9 cellular contexts compared by ENCODE assay signal in the genomic region with DNA sequence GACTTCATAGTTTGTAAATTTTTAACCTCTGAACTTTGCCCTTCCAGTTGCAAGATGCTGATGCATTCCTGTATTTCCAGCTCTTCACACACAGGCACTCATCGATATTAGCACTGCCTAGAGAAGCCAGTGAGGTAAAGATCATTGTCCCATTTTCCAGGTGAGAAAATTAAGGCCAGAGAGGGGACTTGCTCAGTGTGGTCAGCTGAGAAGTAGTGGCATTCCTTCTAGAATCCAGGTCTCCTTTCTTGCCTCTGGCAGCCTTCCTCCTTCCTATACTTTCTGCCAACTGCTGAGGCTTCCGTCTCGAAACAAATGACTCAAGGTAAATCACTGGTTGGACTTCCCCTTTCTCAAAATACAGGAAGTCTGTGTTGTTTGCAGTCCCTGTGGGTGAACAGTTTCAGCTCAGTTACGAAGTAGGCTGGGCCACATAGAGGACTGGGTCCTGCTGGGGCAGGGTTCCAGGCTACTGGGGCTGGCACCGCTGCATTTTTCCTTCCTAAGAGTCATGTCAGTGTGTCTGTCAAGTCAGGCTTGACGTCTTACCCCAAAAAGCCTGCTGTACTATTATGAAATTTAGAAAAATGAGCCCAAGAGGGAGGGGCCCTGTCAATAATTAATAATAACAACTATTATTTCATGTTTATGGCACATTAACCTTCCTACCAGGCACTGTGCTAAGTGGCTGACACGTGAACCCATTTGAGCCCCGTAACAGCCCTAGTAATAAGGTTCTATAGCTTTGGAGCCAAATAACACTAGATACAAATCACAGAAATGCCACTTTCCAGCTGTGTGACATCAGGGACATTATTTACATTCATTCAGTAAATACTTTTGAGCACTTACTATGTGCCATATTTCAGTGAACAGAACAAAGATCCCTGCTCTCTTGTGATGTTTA. TPM values are rescaled to one million over a fixed set of nuclear protein-coding genes. Genes with fewer than 3 reads are reported as not detected.
DNase-seq lines count a peak whose midpoint lies in the region; ATAC-seq and TF ChIP-seq lines count a peak whose summit lies in the region.
"Had no signal": no experiment of that assay in that cellular context is flagged by ENCODE, and none has a peak within 500 bp of the region (broad histone marks: within the 10 kb centered on the region; RNA-seq: fewer than 3 reads in every experiment).

No MANE protein-coding gene starts in this region.

- H3K27me3 ChIP-seq in KMS-11 (ENCODE audit: insufficient read depth, low read depth) (no peaks in the 10 kb centered on the region), suprapubic skin (no peaks in the 10 kb centered on the region)
- H3K27me3 ChIP-seq: cardiac muscle cell had no signal

- no peaks in the 10 kb centered on the region for H3K9me3 ChIP-seq in suprapubic skin

- H3K4me3 ChIP-seq in KMS-11 (IDR thresholded peaks at IDR 0.05; ENCODE audit: insufficient read depth, low read depth, low read length) = peak overlapping the region; percentile 59
- H3K4me3 ChIP-seq in suprapubic skin = no peak overlapping the region
- H3K4me3 ChIP-seq: cardiac muscle cell had no signal

- no peak for TF ChIP-seq EP300 in suprapubic skin (IDR thresholded peaks at IDR 0.05)

- H3K4me1 ChIP-seq in KMS-11 (ENCODE audit: low read depth, poor library complexity, severe bottlenecking) (peaks cover 74% of the 10 kb centered on the region), suprapubic skin (peaks cover 19% of the 10 kb centered on the region)

- H2AFZ ChIP-seq in KMS-11 (ENCODE audit: low read depth) = peak overlapping the region; percentile 35; the same call in 1 of the 2 replicates

- WGBS in suprapubic skin = 18% methylated on average over 8 of the region's 8 CpGs

- H4K20me1 ChIP-seq in KMS-11 (ENCODE audit: insufficient read depth) = no peaks in the 10 kb centered on the region

- no peaks in the 10 kb centered on the region for H3K36me3 Mint-ChIP-seq in dendritic cell treated with granulocyte-macrophage colony-stimulating factor and Interleukin-4, amounts not matched to agents 40 ng/mL and 50 ng/mL, for 4 days (ENCODE audit: low read depth)

- no peaks in the 10 kb centered on the region for H3K9me3 Mint-ChIP-seq in dendritic cell treated with granulocyte-macrophage colony-stimulating factor and Interleukin-4, amounts not matched to agents 40 ng/mL and 50 ng/mL, for 4 days

- TF ChIP-seq CTCF in KMS-11 (conservative IDR thresholded peaks at IDR 0.05; ENCODE audit: low read depth, low read length) (no peak), suprapubic skin (IDR thresholded peaks at IDR 0.05) (no peak)

- no peaks in the 10 kb centered on the region for H3K36me3 ChIP-seq in KMS-11 (ENCODE audit: insufficient read depth)
- H3K36me3 ChIP-seq in suprapubic skin = no peaks in the 10 kb centered on the region
- H3K36me3 ChIP-seq: cardiac muscle cell had no signal

- peak; percentile 92 for ATAC-seq in GM21619 (IDR thresholded peaks at IDR 0.05; ENCODE audit: unreplicated experiment)
- ATAC-seq in activated CD4-positive, CD25-positive, alpha-beta regulatory T cell treated with anti-CD3 and anti-CD28 coated beads, Interleukin-2, amount 50 U/mL, for 24 hours = peak; percentile 98

- DNase-seq in ELR (ENCODE audit: low read depth) (peak; percentile 95), myocyte (ENCODE audit: low read depth) (peak; percentile 37), suprapubic skin (ENCODE audit: low spot score in 2 of 2) (no peak), NCI-H446 treated with DMSO at 0.1 percent for 48 hours (lab: John Stamatoyannopoulos, UW) (no peak)

- peak in 1 of 2 donors; percentile 38 for TF ChIP-seq POLR2A in suprapubic skin (IDR thresholded peaks at IDR 0.05)

- H3K4me2 ChIP-seq in KMS-11 = peak overlapping the region; percentile 76

- peak overlapping the region; percentile 56 for H3K9ac ChIP-seq in KMS-11

- H3K27ac ChIP-seq in KMS-11 (peak overlapping the region; percentile 88), suprapubic skin (peak overlapping the region; percentile 75)
- H3K27ac ChIP-seq: cardiac muscle cell had no signal

- peak overlapping the region; percentile 99 for H3K27ac Mint-ChIP-seq in dendritic cell treated with granulocyte-macrophage colony-stimulating factor and Interleukin-4, amounts not matched to agents 40 ng/mL and 50 ng/mL, for 4 days

- H3K79me2 ChIP-seq in KMS-11 (ENCODE audit: insufficient read depth, low read depth) = no peaks in the 10 kb centered on the region

- H3K4me3 Mint-ChIP-seq in dendritic cell treated with granulocyte-macrophage colony-stimulating factor and Interleukin-4, amounts not matched to agents 40 ng/mL and 50 ng/mL, for 4 days = peak overlapping the region; percentile 41

- peaks cover 93% of the 10 kb centered on the region for H3K4me1 Mint-ChIP-seq in dendritic cell treated with granulocyte-macrophage colony-stimulating factor and Interleukin-4, amounts not matched to agents 40 ng/mL and 50 ng/mL, for 4 days (ENCODE audit: low read depth)

- intact Hi-C loops in dendritic cell treated with granulocyte-macrophage colony-stimulating factor and Interleukin-4, amounts not matched to agents 40 ng/mL and 50 ng/mL, for 4 days (cut with micrococcal nuclease) = no loop called here

- H3K27me3 Mint-ChIP-seq in dendritic cell treated with granulocyte-macrophage colony-stimulating factor and Interleukin-4, amounts not matched to agents 40 ng/mL and 50 ng/mL, for 4 days = no peaks in the 10 kb centered on the region

RNA-seq across cellular contexts. Expression of a gene that starts 16.6 kb away (rescaled TPM):
- total RNA-seq in myocyte = 14.9 and 23.4 TPM in 2 replicates
- 17.8 TPM for polyA plus RNA-seq in myocyte (2012)
- total RNA-seq in suprapubic skin = 10 to 100 TPM; 33.1 to 55.5 (median 43.0) TPM

RNA-seq across cellular contexts. Expression of a gene that starts 55.4 kb away (rescaled TPM):
- 127 and 166 TPM in 2 replicates for total RNA-seq in myocyte
- polyA plus RNA-seq in myocyte (2012) = 179 TPM
- 100 to 1,000 TPM; 122 to 139 (median 125) TPM for total RNA-seq in suprapubic skin

Comparison
In these comparisons a context has a peak if more than half of its experiments do, and no peak if none do; other contexts are left out.
1. DNase-seq: peak in ELR (single experiment) and myocyte (single experiment); none in suprapubic skin (0 of 2) and NCI-H446 treated with DMSO at 0.1 percent for 48 hours (single experiment).